Comparison of ENCODE assay signal across 19 cellular contexts in genomic region chr6:75922226-75922625, GRCh38.
DNase-seq lines count a peak whose midpoint lies in the region; ATAC-seq, FAIRE-seq and TF ChIP-seq lines count a peak whose summit lies in the region.
"Had no signal": no experiment of that assay in that cellular context is flagged by ENCODE, and none has a peak within 500 bp of the region (broad histone marks: within the 10 kb centered on the region; RNA-seq: fewer than 3 reads in every experiment).

No MANE protein-coding gene starts in this region.

- dilution Hi-C loops in IMR-90 (cut with HindIII; ENCODE audit: low sequenced_read_pairs, unreplicated experiment), result no loop called here

- no peak overlapping the region for H4K91ac ChIP-seq in IMR-90 (ENCODE audit: insufficient read depth, low read depth, low read length)

- H4K20me1 ChIP-seq in IMR-90 (ENCODE audit: insufficient read depth, low read length) (no peaks in the 10 kb centered on the region), astrocyte (ENCODE audit: insufficient read depth, low read length) (no peaks in the 10 kb centered on the region)

- H3K9me3 Mint-ChIP-seq in astrocyte (ENCODE audit: unreplicated experiment) (no peaks in the 10 kb centered on the region), T-cell (no peaks in the 10 kb centered on the region)

- H3K27me3 ChIP-seq in IMR-90 (ENCODE audit: control insufficient read depth, insufficient read depth, low read length), result no peaks in the 10 kb centered on the region
- no peaks in the 10 kb centered on the region for H3K27me3 ChIP-seq in astrocyte (ENCODE audit: insufficient read depth, low read length)
- H3K27me3 ChIP-seq in transverse colon, result no peaks in the 10 kb centered on the region
- H3K27me3 ChIP-seq: heart left ventricle had no signal

- no peak for TF ChIP-seq RAD21 in IMR-90 (IDR thresholded peaks at IDR 0.05; ENCODE audit: low read length)

- no peak overlapping the region for H3K4me3 ChIP-seq in IMR-90 (ENCODE audit: insufficient read depth, low read depth, low read length)
- no peak overlapping the region for H3K4me3 ChIP-seq in astrocyte (ENCODE audit: insufficient read depth, low read depth, low read length)
- H3K4me3 ChIP-seq in transverse colon, result no peak overlapping the region
- H3K4me3 ChIP-seq: heart left ventricle, PC-9 had no signal

- no peaks in the 10 kb centered on the region for H3K79me2 ChIP-seq in astrocyte (ENCODE audit: insufficient read depth, low read length)

- H2BK20ac ChIP-seq in IMR-90 (ENCODE audit: low read depth, low read length), result no peak overlapping the region

- no peak overlapping the region for H2AK5ac ChIP-seq in IMR-90 (ENCODE audit: low read depth, low read length)

- no peak overlapping the region for H2BK120ac ChIP-seq in IMR-90 (ENCODE audit: low read depth, low read length)

- no peak overlapping the region for H3K14ac ChIP-seq in IMR-90 (replicated peaks; ENCODE audit: low read depth, low read length)

- no peaks in the 10 kb centered on the region for H3K27me3 Mint-ChIP-seq in astrocyte (ENCODE audit: low read depth, unreplicated experiment)
- H3K27me3 Mint-ChIP-seq in T-cell, result peaks cover 0 to 3% of the 10 kb centered on the region in 2 donors

- no peak overlapping the region for H3K18ac ChIP-seq in IMR-90 (ENCODE audit: low read depth, low read length)

- H2AK9ac ChIP-seq in IMR-90 (replicated peaks; ENCODE audit: low read depth, low read length, poor library complexity), result no peak overlapping the region

- H3K36me3 Mint-ChIP-seq in astrocyte (ENCODE audit: low read depth, unreplicated experiment) (peaks cover 7% of the 10 kb centered on the region), T-cell (no peaks in the 10 kb centered on the region)

- no peak overlapping the region for H3K23ac ChIP-seq in IMR-90 (ENCODE audit: low read depth, low read length)

- H2BK5ac ChIP-seq in IMR-90 (ENCODE audit: low read depth, low read length, poor library complexity, severe bottlenecking), result no peak overlapping the region

- TF ChIP-seq CTCF in IMR-90 (conservative IDR thresholded peaks at IDR 0.05; ENCODE audit: low read depth, low read length), result no peak
- TF ChIP-seq CTCF in astrocyte (IDR thresholded peaks at IDR 0.05; ENCODE audit: insufficient read depth, low read depth, low read length), result no peak
- no peak for TF ChIP-seq CTCF in transverse colon (IDR thresholded peaks at IDR 0.05)

- POLR2A ChIA-PET in IMR-90 (lab: Charles Lee; ENCODE audit: unreplicated experiment), result no interaction called here
- POLR2A ChIA-PET in T-cell (lab: Charles Lee), result no interaction called here

- H4K5ac ChIP-seq in IMR-90 (ENCODE audit: low read depth, low read length), result no peak overlapping the region

- no peaks in the 10 kb centered on the region for H3K9me1 ChIP-seq in IMR-90 (ENCODE audit: insufficient read depth, low read length)

- H3K9ac ChIP-seq in IMR-90 (ENCODE audit: low read depth, low read length) (no peak overlapping the region), astrocyte (ENCODE audit: low read length) (no peak overlapping the region)

- no peak overlapping the region for H2AFZ ChIP-seq in IMR-90 (replicated peaks; ENCODE audit: low read length, poor library complexity)
- no peak overlapping the region for H2AFZ ChIP-seq in astrocyte (ENCODE audit: low read depth, low read length)
- H2AFZ ChIP-seq: PC-9 had no signal

- H3K36me3 ChIP-seq in IMR-90 (ENCODE audit: control insufficient read depth, insufficient read depth, low read length) (peaks cover 5% of the 10 kb centered on the region; the same call in 1 of the 2 replicates), astrocyte (ENCODE audit: insufficient read depth, low read length) (no peaks in the 10 kb centered on the region), transverse colon (no peaks in the 10 kb centered on the region)
- H3K36me3 ChIP-seq: WERI-Rb-1 had no signal

- no peak overlapping the region for H4K8ac ChIP-seq in IMR-90 (ENCODE audit: low read depth in 2 of 2, low read length in 2 of 2)

- TF ChIP-seq POLR2A in IMR-90 (IDR thresholded peaks at IDR 0.05; ENCODE audit: low read depth, low read length) (no peak), transverse colon (IDR thresholded peaks at IDR 0.05) (no peak)

- TF ChIP-seq EP300 in transverse colon (IDR thresholded peaks at IDR 0.05; ENCODE audit: low read depth), result no peak

- FAIRE-seq in astrocyte (lab: Jason Lieb, UNC), result no peak

- no peaks in the 10 kb centered on the region for H3K9me3 ChIP-seq in IMR-90 (ENCODE audit: control insufficient read depth, insufficient read depth, low read length)
- no peaks in the 10 kb centered on the region for H3K9me3 ChIP-seq in astrocyte (ENCODE audit: insufficient read depth, low read depth, low read length)
- H3K9me3 ChIP-seq in transverse colon, result no peaks in the 10 kb centered on the region
- H3K9me3 ChIP-seq: Caco-2, heart left ventricle had no signal

- intact Hi-C loops in IMR-90 (cut with micrococcal nuclease), result no loop called here
- intact Hi-C loops in transverse colon (cut with DNase I; ENCODE audit: low total_unique reads), result no loop called here

- BruUV-seq in IMR-90 (replicated peaks; lab: Mats Ljungman, UMichigan), result no TSS peak

- ATAC-seq in IMR-90 (ENCODE audit: low read depth), result peak; percentile 75
- no peak for ATAC-seq in GM18858 (IDR thresholded peaks at IDR 0.05; ENCODE audit: unreplicated experiment)
- ATAC-seq in T-cell (replicated peaks in 1 of 4), result no peak
- ATAC-seq: activated CD8-positive, alpha-beta T cell treated with anti-CD3 and anti-CD28 coated beads, Interleukin-2, amount 10 ng/mL, durations not matched to agents 7 days and 5 days; heart left ventricle; right cardiac atrium had no signal

- H3K4me2 ChIP-seq in IMR-90 (ENCODE audit: low read depth, low read length) (no peak overlapping the region), astrocyte (ENCODE audit: low read length) (no peak overlapping the region)
- H3K4me2 ChIP-seq: PC-9 had no signal

- DNase-seq in Daoy (ENCODE audit: low read depth) (peak; percentile 33), IMR-90 (peak; percentile 39), astrocyte (ENCODE audit: low read depth) (peak; percentile 12), kidney glomerular epithelial cell (lab: John Stamatoyannopoulos, UW) (peak; percentile 36), ecto neural progenitor cell (ENCODE audit: low spot score) (no peak), T-cell (no peak), transverse colon (no peak)
- DNase-seq: activated CD8-positive, alpha-beta T cell treated with anti-CD3 and anti-CD28 coated beads, Interleukin-2, amount 10 ng/mL, durations not matched to agents 7 days and 5 days; Caco-2; H7; heart left ventricle; islet precursor cell; midbrain; NCI-H2029 treated with DMSO at 0.1 percent for 48 hours; NCI-H524 treated with DMSO at 0.1 percent for 48 hours; PC-9; right cardiac atrium; WERI-Rb-1 had no signal

- in situ Hi-C loops in IMR-90 (cut with MboI; ENCODE audit: low sequenced_read_pairs) (no loop called here), transverse colon (cut with MboI; ENCODE audit: low pct_ligation_motif_present in 1 of 4, low pct_unique_long_range_greater_than_20kb in 1 of 4, low sequenced_read_pairs in 3 of 4) (no loop called here)

- H3K27ac Mint-ChIP-seq in astrocyte (ENCODE audit: unreplicated experiment) (no peak overlapping the region), T-cell (no peak overlapping the region)
- H3K27ac Mint-ChIP-seq: activated CD8-positive, alpha-beta T cell treated with anti-CD3 and anti-CD28 coated beads, Interleukin-2, amount 10 ng/mL, durations not matched to agents 7 days and 5 days had no signal

- H3K4me1 Mint-ChIP-seq in astrocyte (ENCODE audit: low read depth, unreplicated experiment) (peaks cover 12% of the 10 kb centered on the region), T-cell (no peaks in the 10 kb centered on the region)

- no peaks in the 10 kb centered on the region for H3K4me1 ChIP-seq in IMR-90 (ENCODE audit: control insufficient read depth, insufficient read depth, low read length)
- no peaks in the 10 kb centered on the region for H3K4me1 ChIP-seq in astrocyte (ENCODE audit: insufficient read depth, low read length)
- no peaks in the 10 kb centered on the region for H3K4me1 ChIP-seq in transverse colon
- H3K4me1 ChIP-seq: Caco-2, heart left ventricle had no signal

- no peak overlapping the region for H3K56ac ChIP-seq in IMR-90 (ENCODE audit: extremely low read depth, insufficient read depth, low read length)

- H2BK15ac ChIP-seq in IMR-90 (ENCODE audit: low read depth, low read length), result no peak overlapping the region

- no peak overlapping the region for H3K4ac ChIP-seq in IMR-90 (ENCODE audit: low read depth, low read length)

- no peaks in the 10 kb centered on the region for H3K79me1 ChIP-seq in IMR-90 (ENCODE audit: low read depth in 1 of 2, low read length in 2 of 2)

- CTCF ChIA-PET in IMR-90 (lab: Yijun Ruan, JAX), result no interaction called here
- CTCF ChIA-PET in T-cell (lab: Charles Lee), result no interaction called here

- H3K27ac ChIP-seq in IMR-90 (ENCODE audit: insufficient read depth, low read length), result no peak overlapping the region
- H3K27ac ChIP-seq in astrocyte (ENCODE audit: low read depth, low read length), result no peak overlapping the region
- no peak overlapping the region for H3K27ac ChIP-seq in transverse colon
- H3K27ac ChIP-seq: heart left ventricle, PC-9, WERI-Rb-1 had no signal

- no peak overlapping the region for H3K4me3 Mint-ChIP-seq in astrocyte (ENCODE audit: unreplicated experiment)
- H3K4me3 Mint-ChIP-seq in T-cell, result no peak overlapping the region
- H3K4me3 Mint-ChIP-seq: activated CD8-positive, alpha-beta T cell treated with anti-CD3 and anti-CD28 coated beads, Interleukin-2, amount 10 ng/mL, durations not matched to agents 7 days and 5 days had no signal

TF ChIP-seq in IMR-90, 13 proteins besides CTCF, POLR2A, EP300 and RAD21 (continues in another document):
- TF ChIP-seq SMC3 (IDR thresholded peaks at IDR 0.05; ENCODE audit: low read depth, low read length), result no peak
- TF ChIP-seq NFE2L2 (IDR thresholded peaks at IDR 0.05; ENCODE audit: low read depth, low read length), result no peak
- no peak for TF ChIP-seq FOS (IDR thresholded peaks at IDR 0.05; ENCODE audit: low read depth, low read length)
- TF ChIP-seq MAFK (IDR thresholded peaks at IDR 0.05; ENCODE audit: low read depth, low read length), result no peak
- TF ChIP-seq RFX5 (IDR thresholded peaks at IDR 0.05; ENCODE audit: low read depth, low read length), result no peak
- TF ChIP-seq USF2 (IDR thresholded peaks at IDR 0.05; ENCODE audit: low read depth, low read length), result no peak
- TF ChIP-seq BHLHE40 (IDR thresholded peaks at IDR 0.05; ENCODE audit: low read depth, low read length), result no peak

Comparison
In these comparisons a context has a peak if more than half of its experiments do, and no peak if none do; other contexts are left out.
1. DNase-seq: peak in Daoy (single experiment), IMR-90 (single experiment), astrocyte (single experiment) and kidney glomerular epithelial cell (single experiment); none in ecto neural progenitor cell (single experiment), T-cell (0 of 34) and transverse colon (single experiment).